Comparison of ENCODE assay signal across 8 cellular contexts in genomic region chr22:19290400-19291217, GRCh38. TPM values are rescaled to one million over a fixed set of nuclear protein-coding genes. Genes with fewer than 3 reads are reported as not detected.
DNase-seq lines count a peak whose midpoint lies in the region; ATAC-seq, FAIRE-seq and TF ChIP-seq lines count a peak whose summit lies in the region.

No MANE protein-coding gene starts in this region.

- WGBS in testis, 2 donors = 14 to 18% methylated on average over 21 to 27 of the region's 27 CpGs

- peaks cover 17% of the 10 kb centered on the region for H3K4me1 Mint-ChIP-seq in CD4-positive, alpha-beta T cell (ENCODE audit: low read depth)
- H3K4me1 Mint-ChIP-seq in astrocyte (ENCODE audit: low read depth, unreplicated experiment) = peaks cover 36% of the 10 kb centered on the region

- no peaks in the 10 kb centered on the region for H3K79me2 ChIP-seq in astrocyte (ENCODE audit: insufficient read depth, low read length)

- peaks cover 44% of the 10 kb centered on the region for H3K4me1 ChIP-seq in HUES6 (ENCODE audit: control insufficient read depth, insufficient read depth, low read length)
- H3K4me1 ChIP-seq in astrocyte (ENCODE audit: insufficient read depth, low read length) = peaks cover 41% of the 10 kb centered on the region
- peaks cover 20% of the 10 kb centered on the region for H3K4me1 ChIP-seq in testis

- peak overlapping the region; percentile 58 for H3K9ac ChIP-seq in HUES6 (ENCODE audit: low read length)
- H3K9ac ChIP-seq in astrocyte (ENCODE audit: low read length) = peak overlapping the region; percentile 79

- peak overlapping the region; percentile 92 for H3K4me2 ChIP-seq in astrocyte (ENCODE audit: low read length)

- H3K4me3 ChIP-seq in HUES6 (ENCODE audit: low read depth, low read length) = peak overlapping the region; percentile 81
- H3K4me3 ChIP-seq in astrocyte (ENCODE audit: insufficient read depth, low read depth, low read length) = peak overlapping the region; percentile 65
- H3K4me3 ChIP-seq in testis = peak overlapping the region; percentile 73 to 97

- H2AFZ ChIP-seq in astrocyte (ENCODE audit: low read depth, low read length) = peak overlapping the region; percentile 50

- no peak for FAIRE-seq in astrocyte (lab: Jason Lieb, UNC)

- H3K27ac Mint-ChIP-seq in CD4-positive, alpha-beta T cell = peak overlapping the region; percentile 10
- H3K27ac Mint-ChIP-seq in astrocyte (ENCODE audit: unreplicated experiment) = peak overlapping the region; percentile 95

- POLR2A ChIA-PET in CD4-positive, alpha-beta T cell (lab: Charles Lee) = interaction anchor here (1.3 kb wide), 1 partner anchor 31 kb away, joined by 3 read pairs; no protein-coding TSS in a partner anchor

- peak; percentile 3 for ATAC-seq in CD4-positive, alpha-beta T cell (ENCODE audit: poor library complexity)
- ATAC-seq in GM21390 (IDR thresholded peaks at IDR 0.05; ENCODE audit: unreplicated experiment) = no peak

- H4K20me1 ChIP-seq in astrocyte (ENCODE audit: insufficient read depth, low read length) = peaks cover 12% of the 10 kb centered on the region

- intact Hi-C loops in CD4-positive, alpha-beta T cell (cut with DNase I, micrococcal nuclease) = loop anchor here in 1 of 2 experiments (1.0 to 10.0 kb wide), 7 partner anchors 112 to 814 kb away; partner anchors contain the start of genes DGCR2, ESS2, GNB1L and HIRA
- intact Hi-C loops in testis (cut with DNase I; ENCODE audit: low total_unique reads) = no loop called here

- H3K9me3 Mint-ChIP-seq in CD4-positive, alpha-beta T cell = no peaks in the 10 kb centered on the region
- no peaks in the 10 kb centered on the region for H3K9me3 Mint-ChIP-seq in astrocyte (ENCODE audit: unreplicated experiment)

- peaks cover 5% of the 10 kb centered on the region for H3K27me3 Mint-ChIP-seq in CD4-positive, alpha-beta T cell
- H3K27me3 Mint-ChIP-seq in astrocyte (ENCODE audit: low read depth, unreplicated experiment) = peaks cover 6% of the 10 kb centered on the region

- DNase-seq in CD4-positive, alpha-beta T cell = peak in 1 of 10 experiments; percentile 5
- DNase-seq in astrocyte (ENCODE audit: low read depth) (no peak), testis (no peak), activated gamma-delta T cell treated with Interleukin-2 at 50 U/mL for 16 hours (no peak), pons (ENCODE audit: low spot score) (no peak)

- H3K27me3 ChIP-seq in CD4-positive, alpha-beta T cell (ENCODE audit: control insufficient read depth, insufficient read depth, low read length) = no peaks in the 10 kb centered on the region
- H3K27me3 ChIP-seq in HUES6 (ENCODE audit: control insufficient read depth, insufficient read depth, low read length) (peaks cover 18% of the 10 kb centered on the region), astrocyte (ENCODE audit: insufficient read depth, low read length) (peaks cover 5% of the 10 kb centered on the region), layer of hippocampus (ENCODE audit: control insufficient read depth, insufficient read depth, low read length) (no peaks in the 10 kb centered on the region), testis (no peaks in the 10 kb centered on the region)

- no peaks in the 10 kb centered on the region for H3K9me3 ChIP-seq in CD4-positive, alpha-beta T cell (ENCODE audit: control insufficient read depth, low read length)
- H3K9me3 ChIP-seq in HUES6 (ENCODE audit: control insufficient read depth, insufficient read depth, low read depth, low read length) (no peaks in the 10 kb centered on the region), astrocyte (ENCODE audit: insufficient read depth, low read depth, low read length) (no peaks in the 10 kb centered on the region), testis (no peaks in the 10 kb centered on the region)

- peaks cover 6% of the 10 kb centered on the region for H3K36me3 Mint-ChIP-seq in CD4-positive, alpha-beta T cell (ENCODE audit: low read depth)
- peaks cover 4% of the 10 kb centered on the region for H3K36me3 Mint-ChIP-seq in astrocyte (ENCODE audit: low read depth, unreplicated experiment)

- CTCF ChIA-PET in CD4-positive, alpha-beta T cell (lab: Charles Lee) = no interaction called here

- H3K36me3 ChIP-seq in HUES6 (ENCODE audit: control insufficient read depth, insufficient read depth, low read length) = no peaks in the 10 kb centered on the region
- no peaks in the 10 kb centered on the region for H3K36me3 ChIP-seq in astrocyte (ENCODE audit: insufficient read depth, low read length)
- H3K36me3 ChIP-seq in testis (ENCODE audit: low read depth, missing control alignments) = no peaks in the 10 kb centered on the region

- H3K27ac ChIP-seq in CD4-positive, alpha-beta T cell (ENCODE audit: low read depth, low read length) = no peak overlapping the region
- H3K27ac ChIP-seq in HUES6 (ENCODE audit: low read depth, low read length) = no peak overlapping the region
- peak overlapping the region; percentile 3 for H3K27ac ChIP-seq in astrocyte (ENCODE audit: low read depth, low read length)
- peak overlapping the region; percentile 25 for H3K27ac ChIP-seq in layer of hippocampus (ENCODE audit: low read depth, low read length)
- peak overlapping the region; percentile 29 to 81 for H3K27ac ChIP-seq in testis

- no peak for TF ChIP-seq POLR2A in testis (IDR thresholded peaks at IDR 0.05)

- TF ChIP-seq CTCF in CD4-positive, alpha-beta T cell (IDR thresholded peaks at IDR 0.05) = no peak
- TF ChIP-seq CTCF in astrocyte (IDR thresholded peaks at IDR 0.05; ENCODE audit: insufficient read depth, low read depth, low read length) = no peak
- TF ChIP-seq CTCF in testis (IDR thresholded peaks at IDR 0.05) = no peak

- peak overlapping the region; percentile 87 for H3K4me3 Mint-ChIP-seq in CD4-positive, alpha-beta T cell
- H3K4me3 Mint-ChIP-seq in astrocyte (ENCODE audit: unreplicated experiment) = peak overlapping the region; percentile 92

RNA-seq across cellular contexts. Expression of gene CLTCL1, which starts 0.9 kb away (rescaled TPM):
- total RNA-seq in CD4-positive, alpha-beta T cell = 1 to 10 TPM in 1 of 2 experiments, under 1 TPM in 1; 0.52 to 1.5 TPM
- total RNA-seq in astrocyte = 54.4 and 65.3 TPM in 2 replicates
- total RNA-seq in testis = 10 to 100 TPM; 46.6 to 54.4 TPM
- polyA plus RNA-seq in testis (ENCODE audit: insufficient read depth, low read depth, low replicate concordance) = 107 TPM

Comparison
In these comparisons a context has a peak if more than half of its experiments do, and no peak if none do; other contexts are left out.
1. H3K27ac ChIP-seq: peak in astrocyte (single experiment), layer of hippocampus (single experiment) and testis (2 of 2); none in CD4-positive, alpha-beta T cell (single experiment) and HUES6 (single experiment).
2. RNA of gene CLTCL1, which starts 0.9 kb away (total RNA-seq): 54.4 to 65.3 TPM in astrocyte and 46.6 to 54.4 TPM in testis; 0.52 to 1.5 TPM in CD4-positive, alpha-beta T cell; every median in the first group is over 10 times any median in the second.
3. Peak in every context shown above with its lines, with median percentiles within 50 percentile points of each other: H3K4me3 ChIP-seq.